In the genomic region with DNA sequence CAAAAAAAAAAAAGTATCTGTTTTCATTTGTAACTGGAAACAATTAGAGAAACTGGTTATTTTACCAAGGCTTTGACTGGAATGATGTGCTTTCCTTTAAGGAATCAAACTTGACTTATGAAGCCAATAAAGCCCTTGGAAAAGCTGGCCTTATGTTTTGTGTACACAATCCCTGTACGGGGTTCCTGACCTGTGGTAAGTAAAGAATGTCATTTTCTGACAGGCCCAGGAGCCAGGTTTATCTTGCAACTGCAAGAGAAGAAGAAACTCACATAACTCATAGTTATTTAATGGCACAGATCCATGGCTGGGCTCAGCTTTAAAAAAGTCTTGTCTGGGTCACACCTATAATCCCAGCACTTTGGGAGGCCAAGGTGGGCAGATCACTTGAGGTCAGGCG, we compare ENCODE assay signal across 6 cellular contexts.
DNase-seq lines count a peak whose midpoint lies in the region; ATAC-seq and TF ChIP-seq lines count a peak whose summit lies in the region.
"Not testable (repeated sequence)": the region's sequence is repeated elsewhere in the genome, so short reads cannot be mapped to it uniquely, and the experiment has no call there.

No MANE protein-coding gene starts in this region.

- not testable (repeated sequence) for H3K4me3 Mint-ChIP-seq in endodermal cell

- not testable (repeated sequence) for H3K4me1 ChIP-seq in PC-3 (ENCODE audit: insufficient read depth, low read length); endodermal cell (ENCODE audit: control insufficient read depth, insufficient read depth, low read length)

- not testable (repeated sequence) for BruUV-seq in PC-3 (replicated peaks; lab: Mats Ljungman, UMichigan)

- peak; percentile 65 for DNase-seq in EH (ENCODE audit: low read depth)
- peak; percentile 64 for DNase-seq in HT-29 (ENCODE audit: low spot score)
- DNase-seq in M059J (ENCODE audit: low read depth) = peak; percentile 83
- peak; percentile 60 for DNase-seq in PC-3
- not testable (repeated sequence) for DNase-seq in endodermal cell
- DNase-seq in iris pigment epithelial cell (ENCODE audit: low read depth) = peak; percentile 20

- not testable (repeated sequence) for TF ChIP-seq CTCF in PC-3 (conservative IDR thresholded peaks at IDR 0.05; ENCODE audit: low read depth, low read length); endodermal cell (conservative IDR thresholded peaks at IDR 0.05)

- H3K9me3 Mint-ChIP-seq in endodermal cell = peaks cover 73% of the 10 kb centered on the region

- H3K79me2 ChIP-seq in PC-3 (ENCODE audit: low read length) = not testable (repeated sequence)

- not testable (repeated sequence) for H2AFZ ChIP-seq in PC-3 (ENCODE audit: low read length)

- CTCF ChIA-PET in PC-3 (lab: Charles Lee) = not testable (repeated sequence)

- not testable (repeated sequence) for H3K4me1 Mint-ChIP-seq in endodermal cell

- not testable (repeated sequence) for H3K9me3 ChIP-seq in PC-3 (ENCODE audit: low read length)
- peaks cover 90% of the 10 kb centered on the region for H3K9me3 ChIP-seq in endodermal cell (ENCODE audit: control insufficient read depth, low read length)

- H4K20me1 ChIP-seq in PC-3 (ENCODE audit: low read length) = not testable (repeated sequence)

- H3K27ac Mint-ChIP-seq in endodermal cell = not testable (repeated sequence)

- H3K4me2 ChIP-seq in PC-3 (ENCODE audit: low read length) = not testable (repeated sequence)

- H3K9ac ChIP-seq in PC-3 (ENCODE audit: low read length); endodermal cell (ENCODE audit: extremely low read depth, low read length, poor library complexity, severe bottlenecking): not testable (repeated sequence)

- H3K27me3 ChIP-seq in PC-3 (ENCODE audit: low read length); endodermal cell (ENCODE audit: control insufficient read depth, insufficient read depth, low read length, poor library complexity, severe bottlenecking): not testable (repeated sequence)

- peaks cover 17% of the 10 kb centered on the region for H3K36me3 Mint-ChIP-seq in endodermal cell (ENCODE audit: low read depth)

- not testable (repeated sequence) for ATAC-seq in PC-3

- POLR2A ChIA-PET in PC-3 (lab: Charles Lee; ENCODE audit: unreplicated experiment) = not testable (repeated sequence)

- 96 to 100% methylated on average over 1 of the region's 2 CpGs for WGBS in endodermal cell (ENCODE audit: insufficient coverage in 1 of 2, insufficient read length in 1 of 2), 2 experiments

- intact Hi-C loops in PC-3 (cut with micrococcal nuclease) = not testable (repeated sequence)

- not testable (repeated sequence) for H3K9me2 ChIP-seq in PC-3 (replicated peaks; ENCODE audit: low read length)

- not testable (repeated sequence) for H3K4me3 ChIP-seq in PC-3 (ENCODE audit: low read length)
- H3K4me3 ChIP-seq in endodermal cell (ENCODE audit: low read length) = peak overlapping the region; percentile 49

- H3K27ac ChIP-seq in PC-3 (ENCODE audit: low read length); endodermal cell (ENCODE audit: low read depth, low read length): not testable (repeated sequence)

- not testable (repeated sequence) for H3K27me3 Mint-ChIP-seq in endodermal cell (ENCODE audit: insufficient read depth)

- not testable (repeated sequence) for H3K36me3 ChIP-seq in PC-3 (ENCODE audit: low read depth, low read length); endodermal cell (ENCODE audit: control insufficient read depth, insufficient read depth, low read length)

- not testable (repeated sequence) for H3F3A ChIP-seq in PC-3 (ENCODE audit: low read length, unreplicated experiment)
